22 cellular contexts compared by ENCODE assay signal in the genomic region with DNA sequence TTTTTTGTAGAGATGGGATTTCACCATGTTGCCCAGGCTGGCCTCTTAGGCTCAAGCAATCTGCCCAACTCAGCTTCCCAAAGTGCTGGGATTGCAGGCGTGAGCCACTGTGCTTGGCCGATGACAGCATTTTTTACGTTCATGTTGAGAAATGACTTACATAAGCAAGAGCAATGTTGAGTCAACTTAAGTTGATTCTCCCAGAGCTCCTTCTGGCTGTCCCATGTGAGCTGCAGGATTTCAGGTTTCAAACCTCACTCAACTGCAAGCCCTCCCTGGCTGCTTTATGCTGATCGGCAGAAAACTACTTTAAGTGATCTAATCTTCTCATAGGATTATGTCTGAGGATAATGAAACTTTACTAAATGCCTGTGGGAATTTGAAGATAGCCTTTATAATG.
"Had no signal": no experiment of that assay in that cellular context is flagged by ENCODE, and none has a peak within 500 bp of the region (broad histone marks: within the 10 kb centered on the region; RNA-seq: fewer than 3 reads in every experiment).

No MANE protein-coding gene starts in this region.

- H3K4me3 Mint-ChIP-seq: endodermal cell, naive B cell, nephron had no signal

- H3K9me3 Mint-ChIP-seq: endodermal cell, nephron had no signal

- H3K27me3 ChIP-seq: hepatocyte, neutrophil, right atrium auricular region, sigmoid colon, tibial nerve had no signal

- H3K4me2 ChIP-seq: hepatocyte had no signal

- H3K36me3 ChIP-seq: neutrophil, right atrium auricular region, sigmoid colon, tibial nerve had no signal

- H3K27ac ChIP-seq: coronary artery, hepatocyte, neutrophil, right atrium auricular region, sigmoid colon, tibial nerve had no signal

- H3K79me2 ChIP-seq: hepatocyte had no signal

- DNase-seq: effector CD4-positive, alpha-beta T cell; endodermal cell; erythroblast; foreskin melanocyte; head of caudate nucleus; kidney; left colon; left ventricle myocardium superior; mesenchymal stem cell; naive B cell; posterior cingulate gyrus; sigmoid colon; small intestine; stimulated activated CD4-positive, alpha-beta T cell treated with anti-CD3 and anti-CD28 coated beads, Interleukin-12 subunit alpha, Interleukin-12 subunit beta, amount 100 ng/mL, for 4 hours; stimulated activated naive CD4-positive, alpha-beta T cell treated with Interleukin-2 at 50 U/mL for 16 hours had no signal

- H3K4me1 ChIP-seq: right atrium auricular region, sigmoid colon, tibial nerve had no signal

- H3K9me3 ChIP-seq: neutrophil, right atrium auricular region, sigmoid colon, tibial nerve had no signal

- H2AFZ ChIP-seq: hepatocyte had no signal

- H3K4me1 Mint-ChIP-seq: naive B cell, nephron had no signal

- H3K36me3 Mint-ChIP-seq: naive B cell had no signal

- H3K27ac Mint-ChIP-seq: endodermal cell, naive B cell, nephron had no signal

- ATAC-seq: left colon, left ventricle myocardium superior had no signal

- H3K4me3 ChIP-seq: coronary artery, hepatocyte, lung, right atrium auricular region, sigmoid colon, tibial nerve had no signal
